ENCODE assay signal across 18 cellular contexts in the genomic region with DNA sequence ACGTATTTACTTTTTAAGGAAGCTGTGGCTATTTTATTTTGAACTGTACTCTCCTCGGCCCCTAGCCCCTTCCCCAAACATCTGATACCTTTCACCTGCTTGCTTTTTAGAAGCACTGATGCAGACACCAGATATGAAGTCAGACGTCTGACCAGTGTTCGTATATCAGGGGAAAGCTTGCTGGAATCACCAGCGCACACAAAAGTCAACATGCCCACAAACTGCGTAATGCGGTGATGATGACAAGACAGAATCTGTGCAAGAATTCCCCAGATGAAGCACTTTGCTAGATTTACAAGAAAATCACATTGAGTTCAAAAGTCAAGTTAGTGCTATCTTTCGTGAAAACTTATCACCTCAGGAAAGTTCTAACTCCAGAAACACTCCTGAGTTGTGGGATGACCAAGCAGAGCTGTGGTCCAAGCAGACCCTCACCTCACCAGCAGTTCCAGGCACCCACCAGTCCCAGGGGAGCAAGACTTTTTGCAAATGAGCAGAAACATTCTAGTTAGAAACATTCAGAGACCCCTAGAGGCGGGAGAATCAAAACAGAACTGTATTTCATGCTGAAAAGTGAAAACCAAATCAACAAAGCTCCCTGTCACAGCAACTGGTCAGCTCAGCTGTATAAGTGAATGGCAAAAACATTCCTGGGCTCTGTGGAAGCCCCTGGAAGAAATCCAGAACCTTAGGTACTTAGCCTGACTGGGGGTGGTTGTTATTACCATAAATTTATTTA. TPM values are rescaled to one million over a fixed set of nuclear protein-coding genes. Genes with fewer than 3 reads are reported as not detected.
A peak's percentile ranks its signal among the peaks of the same experiment; 100 is the strongest.
DNase-seq lines count a peak whose midpoint lies in the region; ATAC-seq, FAIRE-seq and TF ChIP-seq lines count a peak whose summit lies in the region.
"Had no signal": no experiment of that assay in that cellular context is flagged by ENCODE, and none has a peak within 500 bp of the region (broad histone marks: within the 10 kb centered on the region; RNA-seq: fewer than 3 reads in every experiment).

No MANE protein-coding gene starts in this region.

- H3K9me3 Mint-ChIP-seq in astrocyte (ENCODE audit: unreplicated experiment) = peaks cover 2% of the 10 kb centered on the region
- no peaks in the 10 kb centered on the region for H3K9me3 Mint-ChIP-seq in stimulated activated memory B cell treated with anti-CD40 and anti-IgM and Interleukin-4, amounts not matched to agents 10 μg/mL and 1 μg/mL and 100 μg/mL, for 72 hours
- H3K9me3 Mint-ChIP-seq: central memory CD8-positive, alpha-beta T cell had no signal

- peak; percentile 56 for ATAC-seq in stimulated activated memory B cell treated with anti-CD40 and anti-IgM and Interleukin-4, amounts not matched to agents 10 μg/mL and 1 μg/mL and 100 μg/mL, for 72 hours
- ATAC-seq: activated CD8-positive, alpha-beta memory T cell treated with anti-CD3 and anti-CD28 coated beads, Interleukin-2, amount 10 ng/mL, durations not matched to agents 7 days and 5 days; gastrocnemius medialis; naive thymus-derived CD4-positive, alpha-beta T cell had no signal

- no peak for FAIRE-seq in astrocyte (lab: Jason Lieb, UNC)
- no peak for FAIRE-seq in small intestine (lab: Jason Lieb, UNC)

- H2AFZ ChIP-seq in Loucy (ENCODE audit: low read length) (peak overlapping the region; percentile 35; the same call in 1 of the 2 replicates), astrocyte (ENCODE audit: low read depth, low read length) (peak overlapping the region; percentile 13)

- H3K4me2 ChIP-seq in Loucy (ENCODE audit: low read depth, low read length, poor library complexity, severe bottlenecking) (no peak overlapping the region), astrocyte (ENCODE audit: low read length) (no peak overlapping the region)

- H3K36me3 ChIP-seq in Loucy (ENCODE audit: insufficient read depth, low read length) (no peaks in the 10 kb centered on the region), astrocyte (ENCODE audit: insufficient read depth, low read length) (no peaks in the 10 kb centered on the region), small intestine (ENCODE audit: control insufficient read depth in 2 of 2, insufficient read depth in 2 of 2, low read length in 2 of 2) (no peaks in the 10 kb centered on the region)
- H3K36me3 ChIP-seq: gastrocnemius medialis, thyroid gland had no signal

- no peaks in the 10 kb centered on the region for H3K27me3 ChIP-seq in Loucy (ENCODE audit: insufficient read depth, low read length, poor library complexity, severe bottlenecking)
- H3K27me3 ChIP-seq in astrocyte (ENCODE audit: insufficient read depth, low read length) = no peaks in the 10 kb centered on the region
- H3K27me3 ChIP-seq in small intestine (ENCODE audit: control insufficient read depth in 2 of 2, insufficient read depth in 2 of 2, low read length in 2 of 2) = no peaks in the 10 kb centered on the region
- H3K27me3 ChIP-seq: BLaER1 treated with 17β-estradiol and CSF1 and Interleukin-3, amounts not matched to agents 10 nM and 100 nM; gastrocnemius medialis; thyroid gland had no signal

- H3K9me2 ChIP-seq in Loucy (replicated peaks; ENCODE audit: low read depth, low read length) = no peaks in the 10 kb centered on the region

- no peaks in the 10 kb centered on the region for H4K20me1 ChIP-seq in Loucy (ENCODE audit: insufficient read depth, low read length, poor library complexity, severe bottlenecking)
- no peaks in the 10 kb centered on the region for H4K20me1 ChIP-seq in astrocyte (ENCODE audit: insufficient read depth, low read length)
- H4K20me1 ChIP-seq: BLaER1 treated with 17β-estradiol and CSF1 and Interleukin-3, amounts not matched to agents 10 nM and 100 nM had no signal

- H3K9me3 ChIP-seq in Loucy (ENCODE audit: insufficient read depth, low read depth, low read length) (no peaks in the 10 kb centered on the region), astrocyte (ENCODE audit: insufficient read depth, low read depth, low read length) (no peaks in the 10 kb centered on the region), small intestine (ENCODE audit: control insufficient read depth, low read depth) (no peaks in the 10 kb centered on the region)
- H3K9me3 ChIP-seq: BLaER1 treated with 17β-estradiol and CSF1 and Interleukin-3, amounts not matched to agents 10 nM and 100 nM; gastrocnemius medialis; thyroid gland had no signal

- H3K4me1 Mint-ChIP-seq in astrocyte (ENCODE audit: low read depth, unreplicated experiment) = peaks cover 7% of the 10 kb centered on the region
- H3K4me1 Mint-ChIP-seq in stimulated activated memory B cell treated with anti-CD40 and anti-IgM and Interleukin-4, amounts not matched to agents 10 μg/mL and 1 μg/mL and 100 μg/mL, for 72 hours = peaks cover 12% of the 10 kb centered on the region
- H3K4me1 Mint-ChIP-seq: central memory CD8-positive, alpha-beta T cell had no signal

- H3K79me2 ChIP-seq in Loucy (ENCODE audit: insufficient read depth, low read length) (no peaks in the 10 kb centered on the region), astrocyte (ENCODE audit: insufficient read depth, low read length) (no peaks in the 10 kb centered on the region)

- H3K36me3 Mint-ChIP-seq in astrocyte (ENCODE audit: low read depth, unreplicated experiment) = no peaks in the 10 kb centered on the region
- no peaks in the 10 kb centered on the region for H3K36me3 Mint-ChIP-seq in stimulated activated memory B cell treated with anti-CD40 and anti-IgM and Interleukin-4, amounts not matched to agents 10 μg/mL and 1 μg/mL and 100 μg/mL, for 72 hours
- H3K36me3 Mint-ChIP-seq: activated CD8-positive, alpha-beta memory T cell treated with anti-CD3 and anti-CD28 coated beads, Interleukin-2, amount 10 ng/mL, durations not matched to agents 7 days and 5 days; naive thymus-derived CD4-positive, alpha-beta T cell had no signal

- no peak for DNase-seq in astrocyte (ENCODE audit: low read depth)
- DNase-seq in fibroblast of villous mesenchyme (ENCODE audit: low read depth) = peak; percentile 11
- no peak for DNase-seq in globus pallidus (ENCODE audit: low spot score)
- no peak for DNase-seq in small intestine
- no peak for DNase-seq in NCI-H2227 treated with DMSO at 0.1 percent for 48 hours (lab: John Stamatoyannopoulos, UW)
- DNase-seq: activated CD4-positive, alpha-beta T cell treated with anti-CD3 and anti-CD28 coated beads for 1 hour; activated CD8-positive, alpha-beta memory T cell treated with anti-CD3 and anti-CD28 coated beads, Interleukin-2, amount 10 ng/mL, durations not matched to agents 7 days and 5 days; DMS153; gastrocnemius medialis; GOT3; naive thymus-derived CD4-positive, alpha-beta T cell; NCI-H1417 treated with DMSO at 0.1 percent for 48 hours; SIG-M5; thyroid gland had no signal

- H3K4me3 ChIP-seq in Loucy (ENCODE audit: low read length, poor library complexity, severe bottlenecking) = no peak overlapping the region
- no peak overlapping the region for H3K4me3 ChIP-seq in astrocyte (ENCODE audit: insufficient read depth, low read depth, low read length)
- H3K4me3 ChIP-seq in fibroblast of villous mesenchyme (ENCODE audit: low read depth, low read length) = no peak overlapping the region
- H3K4me3 ChIP-seq in small intestine (ENCODE audit: low read depth in 1 of 2, low read length in 2 of 2) = no peak overlapping the region
- H3K4me3 ChIP-seq: BLaER1 treated with 17β-estradiol and CSF1 and Interleukin-3, amounts not matched to agents 10 nM and 100 nM; gastrocnemius medialis; thyroid gland had no signal

- TF ChIP-seq CTCF in Loucy (conservative IDR thresholded peaks at IDR 0.05; ENCODE audit: low read length) = peak; percentile 27; the same call in 1 of the 2 replicates
- TF ChIP-seq CTCF in astrocyte (IDR thresholded peaks at IDR 0.05; ENCODE audit: insufficient read depth, low read depth, low read length) = no peak
- no peak for TF ChIP-seq CTCF in fibroblast of villous mesenchyme (IDR thresholded peaks at IDR 0.05; ENCODE audit: insufficient read depth, low read depth, low read length)

- H3F3A ChIP-seq in Loucy (ENCODE audit: low read depth) = no peaks in the 10 kb centered on the region

- H3K9ac ChIP-seq in Loucy (ENCODE audit: low read depth, low read length, poor library complexity, severe bottlenecking) (no peak overlapping the region), astrocyte (ENCODE audit: low read length) (no peak overlapping the region)
- H3K9ac ChIP-seq: BLaER1 treated with 17β-estradiol and CSF1 and Interleukin-3, amounts not matched to agents 10 nM and 100 nM had no signal

- H3K27ac Mint-ChIP-seq in astrocyte (ENCODE audit: unreplicated experiment) = no peak overlapping the region
- H3K27ac Mint-ChIP-seq in stimulated activated memory B cell treated with anti-CD40 and anti-IgM and Interleukin-4, amounts not matched to agents 10 μg/mL and 1 μg/mL and 100 μg/mL, for 72 hours = peak overlapping the region; percentile 50
- H3K27ac Mint-ChIP-seq: activated CD8-positive, alpha-beta memory T cell treated with anti-CD3 and anti-CD28 coated beads, Interleukin-2, amount 10 ng/mL, durations not matched to agents 7 days and 5 days; naive thymus-derived CD4-positive, alpha-beta T cell had no signal

- peaks cover 9% of the 10 kb centered on the region for H3K27me3 Mint-ChIP-seq in astrocyte (ENCODE audit: low read depth, unreplicated experiment)
- no peaks in the 10 kb centered on the region for H3K27me3 Mint-ChIP-seq in stimulated activated memory B cell treated with anti-CD40 and anti-IgM and Interleukin-4, amounts not matched to agents 10 μg/mL and 1 μg/mL and 100 μg/mL, for 72 hours

- H3K4me3 Mint-ChIP-seq in astrocyte (ENCODE audit: unreplicated experiment) = peak overlapping the region; percentile 5
- no peak overlapping the region for H3K4me3 Mint-ChIP-seq in stimulated activated memory B cell treated with anti-CD40 and anti-IgM and Interleukin-4, amounts not matched to agents 10 μg/mL and 1 μg/mL and 100 μg/mL, for 72 hours
- H3K4me3 Mint-ChIP-seq: activated CD8-positive, alpha-beta memory T cell treated with anti-CD3 and anti-CD28 coated beads, Interleukin-2, amount 10 ng/mL, durations not matched to agents 7 days and 5 days; central memory CD8-positive, alpha-beta T cell; naive thymus-derived CD4-positive, alpha-beta T cell had no signal

- WGBS in small intestine, 3 donors = 79 to 81% (median 81%) methylated on average over 9 of the region's 9 CpGs

- H3K4me1 ChIP-seq in Loucy (ENCODE audit: insufficient read depth, low read length, poor library complexity, severe bottlenecking) (no peaks in the 10 kb centered on the region), astrocyte (ENCODE audit: insufficient read depth, low read length) (peaks cover 7% of the 10 kb centered on the region), small intestine (ENCODE audit: control insufficient read depth in 2 of 2, insufficient read depth in 1 of 2, low read depth in 1 of 2, low read length in 1 of 2) (no peaks in the 10 kb centered on the region)
- H3K4me1 ChIP-seq: gastrocnemius medialis, thyroid gland had no signal

- H3K27ac ChIP-seq in astrocyte (ENCODE audit: low read depth, low read length) (no peak overlapping the region), small intestine (ENCODE audit: low read depth in 1 of 2, low read length in 1 of 2) (no peak overlapping the region)
- H3K27ac ChIP-seq: gastrocnemius medialis, thyroid gland had no signal

RNA-seq across cellular contexts. Expression of gene INO80C, which starts 55.7 kb away (rescaled TPM):
- total RNA-seq in astrocyte = 21.1 and 24.6 TPM in 2 replicates
- 4.8 and 5.6 TPM in 2 replicates for total RNA-seq in fibroblast of villous mesenchyme
- polyA plus RNA-seq in small intestine = 10 to 100 TPM; 33.1 to 35.9 (median 35.3) TPM
